In genomic region chr1:203591626-203592025, GRCh38 we compare ENCODE assay signal across 1 cellular context.
TF ChIP-seq lines count a peak whose summit lies in the region.

No MANE protein-coding gene starts in this region.

TF ChIP-seq in H1, 55 proteins besides CTCF, POLR2A, EP300 and RAD21:
- no peak for TF ChIP-seq SP4 (IDR thresholded peaks at IDR 0.05; ENCODE audit: low read length)
- TF ChIP-seq CBX5 (IDR thresholded peaks at IDR 0.05; ENCODE audit: low read depth, low read length), result no peak
- TF ChIP-seq MAFK (IDR thresholded peaks at IDR 0.05; ENCODE audit: low read depth, low read length), result no peak
- no peak for TF ChIP-seq CBX8 (IDR thresholded peaks at IDR 0.05; ENCODE audit: borderline replicate concordance, low read depth, low read length)
- TF ChIP-seq RBBP5 (IDR thresholded peaks at IDR 0.05; ENCODE audit: borderline replicate concordance, low read depth, low read length), result no peak
- TF ChIP-seq EZH2 (IDR thresholded peaks at IDR 0.05; ENCODE audit: low read depth, low read length, severe bottlenecking), result no peak
